In genomic region chrX:118974088-118974907, GRCh38 we compare ENCODE assay signal across 1 cellular context.
TF ChIP-seq lines count a peak whose summit lies in the region.

Gene LONRF3, plus strand, starts transcription at chrX:118974618. Its CDS starts 163 bp downstream, at chrX:118974781.

TF ChIP-seq in HepG2, 621 proteins besides CTCF, POLR2A, EP300 and RAD21 (continued from another document and continues in another):
- TF ChIP-seq ATF4 (CRISPR knock-in tag; IDR thresholded peaks at IDR 0.05) (no peak; a peak in 1 of 4 replicates), MYPOP (CRISPR knock-in tag; IDR thresholded peaks at IDR 0.05) (no peak), ZBTB25 (CRISPR knock-in tag; IDR thresholded peaks at IDR 0.05) (0 out of 2 replicates have a peak, but pooled peaks have one; percentile 23), ZNF281 (CRISPR knock-in tag; IDR thresholded peaks at IDR 0.05; ENCODE audit: borderline replicate concordance) (peak; percentile 8; the same call in 1 of the 2 replicates), TBL1XR1 (IDR thresholded peaks at IDR 0.05; ENCODE audit: borderline replicate concordance, low read length, partially characterized antibody) (no peak), ZNF598 (CRISPR knock-in tag; IDR thresholded peaks at IDR 0.05; ENCODE audit: borderline replicate concordance) (no peak), GATA4 (IDR thresholded peaks at IDR 0.05; ENCODE audit: borderline replicate concordance, low read depth) (peak; percentile 34; the same call in 1 of the 2 replicates), SMAD3 (CRISPR knock-in tag; IDR thresholded peaks at IDR 0.05) (no peak), KIAA2018 (CRISPR knock-in tag; IDR thresholded peaks at IDR 0.05; ENCODE audit: borderline replicate concordance) (no peak), THRA (CRISPR knock-in tag; IDR thresholded peaks at IDR 0.05; ENCODE audit: borderline replicate concordance) (no peak), ZNF891 (CRISPR knock-in tag; IDR thresholded peaks at IDR 0.05) (peak; percentile 52; the same call in 1 of the 2 replicates), BCL3 (CRISPR knock-in tag; IDR thresholded peaks at IDR 0.05) (no peak), ZNF513 (CRISPR knock-in tag; conservative IDR thresholded peaks at IDR 0.05) (no peak), ZXDC (CRISPR knock-in tag; IDR thresholded peaks at IDR 0.05) (no peak), NFE2L2 (IDR thresholded peaks at IDR 0.05; ENCODE audit: low read length) (no peak), ARNTL (CRISPR knock-in tag; IDR thresholded peaks at IDR 0.05) (no peak), ZNF607 (CRISPR knock-in tag; IDR thresholded peaks at IDR 0.05; ENCODE audit: borderline replicate concordance) (peak; percentile 38; the same call in 1 of the 2 replicates), ZKSCAN1 (IDR thresholded peaks at IDR 0.05; ENCODE audit: low read length) (no peak), HOXA7 (CRISPR knock-in tag; IDR thresholded peaks at IDR 0.05) (no peak), ARID4A (CRISPR knock-in tag; IDR thresholded peaks at IDR 0.05; ENCODE audit: borderline replicate concordance) (peak; percentile 3; the same call in 1 of the 2 replicates), KDM3A (CRISPR knock-in tag; IDR thresholded peaks at IDR 0.05; ENCODE audit: low read depth) (no peak), NFYB (CRISPR knock-in tag; IDR thresholded peaks at IDR 0.05) (peak; percentile 71), SKI (IDR thresholded peaks at IDR 0.05; ENCODE audit: partially characterized antibody) (peak; percentile 23), STAT5B (CRISPR knock-in tag; IDR thresholded peaks at IDR 0.05) (no peak)
